20 cellular contexts compared by ENCODE assay signal in genomic region chr14:57974896-57975295, GRCh38.
"Had no signal": no experiment of that assay in that cellular context is flagged by ENCODE, and none has a peak within 500 bp of the region (broad histone marks: within the 10 kb centered on the region; RNA-seq: fewer than 3 reads in every experiment).

No MANE protein-coding gene starts in this region.

- H3K36me3 Mint-ChIP-seq: immature natural killer cell; naive thymus-derived CD4-positive, alpha-beta T cell; stimulated activated effector memory CD8-positive, alpha-beta T cell treated with anti-CD3 and anti-CD28 coated beads, Interleukin-12 subunit alpha, Interleukin-12 subunit beta, amount 100 ng/mL, for 72 hours; type B pancreatic cell had no signal

- H3K4me1 Mint-ChIP-seq: immature natural killer cell; naive thymus-derived CD4-positive, alpha-beta T cell; nephron progenitor cell; stimulated activated effector memory CD8-positive, alpha-beta T cell treated with anti-CD3 and anti-CD28 coated beads, Interleukin-12 subunit alpha, Interleukin-12 subunit beta, amount 100 ng/mL, for 72 hours had no signal

- ATAC-seq: gastroesophageal sphincter; left cardiac atrium; naive thymus-derived CD4-positive, alpha-beta T cell; right lobe of liver; stimulated activated effector memory CD8-positive, alpha-beta T cell treated with anti-CD3 and anti-CD28 coated beads, Interleukin-12 subunit alpha, Interleukin-12 subunit beta, amount 100 ng/mL, for 72 hours; stimulated activated naive CD8-positive, alpha-beta T cell treated with anti-CD3 and anti-CD28 coated beads, Interleukin-15, Interleukin-2, amounts not matched to agents 100 U/mL and 50 U/mL, for 24 hours had no signal

- DNase-seq: cortex of kidney; dorsolateral prefrontal cortex; effector CD8-positive, alpha-beta T cell; esophagus squamous epithelium; foreskin fibroblast; glutamatergic neuron; immature natural killer cell; left cardiac atrium; left ventricle myocardium inferior; naive thymus-derived CD4-positive, alpha-beta T cell; nephron progenitor cell; retina; right lobe of liver; stimulated activated CD4-positive, alpha-beta T cell treated with anti-CD3 and anti-CD28 coated beads, Interleukin-4, amount 100 ng/mL, for 1 hour; stimulated activated CD8-positive, alpha-beta memory T cell treated with anti-CD3 and anti-CD28 coated beads, Interleukin-4, amount 100 ng/mL, for 48 hours; stimulated activated naive CD8-positive, alpha-beta T cell treated with anti-CD3 and anti-CD28 coated beads, Interleukin-15, Interleukin-2, amounts not matched to agents 100 U/mL and 50 U/mL, for 24 hours; thyroid gland had no signal

- H3K9me3 Mint-ChIP-seq: nephron progenitor cell; stimulated activated effector memory CD8-positive, alpha-beta T cell treated with anti-CD3 and anti-CD28 coated beads, Interleukin-12 subunit alpha, Interleukin-12 subunit beta, amount 100 ng/mL, for 72 hours; type B pancreatic cell had no signal

- H3K4me3 Mint-ChIP-seq: immature natural killer cell; naive thymus-derived CD4-positive, alpha-beta T cell; nephron progenitor cell; stimulated activated effector memory CD8-positive, alpha-beta T cell treated with anti-CD3 and anti-CD28 coated beads, Interleukin-12 subunit alpha, Interleukin-12 subunit beta, amount 100 ng/mL, for 72 hours; type B pancreatic cell had no signal
